Comparison of ENCODE assay signal across 9 cellular contexts in genomic region chr12:54359762-54360351, GRCh38. TPM values are rescaled to one million over a fixed set of nuclear protein-coding genes. Genes with fewer than 3 reads are reported as not detected.
A peak's percentile ranks its signal among the peaks of the same experiment; 100 is the strongest.
DNase-seq lines count a peak whose midpoint lies in the region; TF ChIP-seq lines count a peak whose summit lies in the region.
"Had no signal": no experiment of that assay in that cellular context is flagged by ENCODE, and none has a peak within 500 bp of the region (broad histone marks: within the 10 kb centered on the region; RNA-seq: fewer than 3 reads in every experiment).

No MANE protein-coding gene starts in this region.

- peaks cover 17% of the 10 kb centered on the region for H3K4me1 Mint-ChIP-seq in osteocyte (ENCODE audit: unreplicated experiment)

- H3K36me3 ChIP-seq in thyroid gland, result no peaks in the 10 kb centered on the region

- no peak for TF ChIP-seq POLR2A in thyroid gland (IDR thresholded peaks at IDR 0.05)

- peak overlapping the region in 1 of 3 donors; percentile 22 for H3K4me3 ChIP-seq in thyroid gland (replicated peaks in 1 of 3)

- no peak overlapping the region for H3K27ac Mint-ChIP-seq in osteocyte (ENCODE audit: unreplicated experiment)
- H3K27ac Mint-ChIP-seq: stimulated activated naive CD8-positive, alpha-beta T cell treated with anti-CD3 and anti-CD28 coated beads, Interleukin-15, amount 100 ng/mL, for 72 hours had no signal

- no peaks in the 10 kb centered on the region for H3K36me3 Mint-ChIP-seq in osteocyte (ENCODE audit: unreplicated experiment)

- no peaks in the 10 kb centered on the region for H3K9me3 Mint-ChIP-seq in osteocyte (ENCODE audit: unreplicated experiment)
- H3K9me3 Mint-ChIP-seq: stimulated activated naive CD8-positive, alpha-beta T cell treated with anti-CD3 and anti-CD28 coated beads, Interleukin-15, amount 100 ng/mL, for 72 hours had no signal

- DNase-seq in NCI-H526 treated with DMSO at 0.1 percent for 48 hours (lab: John Stamatoyannopoulos, UW), result peak; percentile 29
- DNase-seq in NCI-H526 (lab: John Stamatoyannopoulos, UW), result no peak
- DNase-seq in thyroid gland, result no peak
- no peak for DNase-seq in GDM1 (lab: John Stamatoyannopoulos, UW)
- no peak for DNase-seq in osteocyte (ENCODE audit: extremely low spot score, unreplicated experiment)
- no peak for DNase-seq in middle frontal gyrus (ENCODE audit: extremely low spot score, low spot score)

- no peaks in the 10 kb centered on the region for H3K9me3 ChIP-seq in thyroid gland

- WGBS in thyroid gland, 2 donors, result 54 to 60% methylated on average over 9 of the region's 9 CpGs

- no peak overlapping the region for H3K4me3 Mint-ChIP-seq in osteocyte (ENCODE audit: unreplicated experiment)

- TF ChIP-seq CTCF in thyroid gland (IDR thresholded peaks at IDR 0.05) (no peak), osteocyte (IDR thresholded peaks at IDR 0.05) (no peak)

- H3K27ac ChIP-seq in angular gyrus (ENCODE audit: low read depth, low read length) (peak overlapping the region; percentile 94), layer of hippocampus (ENCODE audit: low read depth, low read length) (peak overlapping the region; percentile 93), thyroid gland (peak overlapping the region; percentile 24 to 95 (median 89))

- H3K27me3 ChIP-seq in layer of hippocampus (ENCODE audit: control insufficient read depth, insufficient read depth, low read length) (no peaks in the 10 kb centered on the region), thyroid gland (no peaks in the 10 kb centered on the region)

- intact Hi-C loops in thyroid gland (cut with DNase I), result loop anchor here (5.0 to 10.0 kb wide), 3 partner anchors 68 to 143 kb away; no protein-coding TSS in a partner anchor

- peaks cover 19 to 47% of the 10 kb centered on the region in 2 donors for H3K4me1 ChIP-seq in thyroid gland

- H3K27me3 Mint-ChIP-seq in osteocyte (ENCODE audit: unreplicated experiment), result no peaks in the 10 kb centered on the region
- H3K27me3 Mint-ChIP-seq: stimulated activated naive CD8-positive, alpha-beta T cell treated with anti-CD3 and anti-CD28 coated beads, Interleukin-15, amount 100 ng/mL, for 72 hours had no signal

RNA-seq across cellular contexts. Expression of gene GPR84, which starts 4.4 kb away (rescaled TPM):
- total RNA-seq in thyroid gland, result under 1 TPM in 2 of 4 donors, not detected in 2; 0.39 to 0.40 TPM
- not detected in 2 replicates for total RNA-seq in osteocyte

RNA-seq across cellular contexts. Expression of gene ZNF385A, which starts 24.7 kb away (rescaled TPM):
- 10 to 100 TPM; 24.2 to 38.9 (median 29.3) TPM for total RNA-seq in thyroid gland
- 12.3 and 12.7 TPM in 2 replicates for total RNA-seq in osteocyte

RNA-seq across cellular contexts. Expression of gene COPZ1, which starts 34.9 kb away (rescaled TPM):
- total RNA-seq in thyroid gland, result 100 to 1,000 TPM; 181 to 284 (median 236) TPM
- 126 and 136 TPM in 2 replicates for total RNA-seq in osteocyte

RNA-seq across cellular contexts. Expression of gene NFE2, which starts 59.0 kb away (rescaled TPM):
- total RNA-seq in thyroid gland, result 1 to 10 TPM in 1 of 4 donors, under 1 TPM in 3; 0.56 to 1.7 (median 0.61) TPM
- total RNA-seq in osteocyte, result 0.30 TPM in 1 of 2 replicates, not detected in the other

RNA-seq across cellular contexts. Expression of gene ITGA5, which starts 59.2 kb away (rescaled TPM):
- 10 to 100 TPM; 40.3 to 64.5 (median 51.6) TPM for total RNA-seq in thyroid gland
- 98.4 and 100 TPM in 2 replicates for total RNA-seq in osteocyte
